Comparison of ENCODE assay signal across 8 cellular contexts in the genomic region with DNA sequence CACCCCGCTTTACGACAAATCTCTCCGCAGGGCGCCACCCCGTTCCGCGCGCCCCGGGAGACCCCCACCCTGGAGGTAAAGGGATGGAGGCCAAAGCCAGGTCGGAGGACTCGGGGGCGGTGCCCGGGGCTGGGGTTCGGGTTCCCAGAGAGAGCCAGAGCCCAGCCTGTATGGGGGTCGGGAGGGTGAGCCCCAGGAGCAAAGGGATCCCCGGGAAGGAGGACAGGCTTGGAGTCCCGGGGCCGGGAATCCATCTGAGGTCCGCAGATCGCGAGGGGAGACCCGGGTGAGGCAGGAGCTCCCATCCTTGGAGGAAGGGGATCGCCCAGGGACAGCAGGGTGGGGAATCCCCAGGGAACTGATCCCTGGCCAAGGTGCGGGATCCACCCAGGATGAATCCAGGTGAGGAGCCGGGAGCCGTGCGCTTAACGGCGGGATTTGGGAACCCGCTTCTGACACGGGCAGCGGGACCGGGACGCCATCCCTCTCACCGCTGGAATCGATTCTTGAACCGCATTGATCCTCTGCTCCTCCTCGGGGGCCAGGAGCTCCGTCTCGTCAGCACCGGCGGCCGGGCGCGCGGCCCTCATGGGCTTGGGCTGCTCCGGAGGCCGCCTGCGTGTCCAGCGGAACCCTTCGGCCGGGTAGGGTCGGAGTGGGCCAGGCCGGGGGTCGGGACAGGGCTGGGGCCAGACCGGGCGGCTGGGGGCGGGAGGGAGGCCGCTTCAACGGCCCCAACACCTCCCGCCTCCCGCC. TPM values are rescaled to one million over a fixed set of nuclear protein-coding genes. Genes with fewer than 3 reads are reported as not detected.
DNase-seq lines count a peak whose midpoint lies in the region; ATAC-seq and TF ChIP-seq lines count a peak whose summit lies in the region.

Gene MMD (minus strand): TSS at position 657 of the 756 bp plus-strand sequence. CDS start 140 bp downstream, at position 517.

- H3K9me2 ChIP-seq in HCT116 (ENCODE audit: insufficient read depth) (no peaks in the 10 kb centered on the region), MM.1S (replicated peaks; ENCODE audit: insufficient read depth, low read length) (no peaks in the 10 kb centered on the region)

- no peaks in the 10 kb centered on the region for H3K36me3 ChIP-seq in HCT116 (ENCODE audit: control insufficient read depth in 1 of 2, insufficient read depth in 2 of 2, low read length in 2 of 2)
- no peaks in the 10 kb centered on the region for H3K36me3 ChIP-seq in MM.1S (replicated peaks; ENCODE audit: insufficient read depth, low read length)
- H3K36me3 ChIP-seq in left ventricle myocardium inferior = no peaks in the 10 kb centered on the region

- H3K9me3 ChIP-seq in HCT116 (ENCODE audit: control insufficient read depth in 1 of 2, insufficient read depth in 1 of 2, low read depth in 1 of 2, low read length in 2 of 2) = no peaks in the 10 kb centered on the region
- H3K9me3 ChIP-seq in MM.1S (replicated peaks; ENCODE audit: insufficient read depth, low read length) = no peaks in the 10 kb centered on the region
- H3K9me3 ChIP-seq in left ventricle myocardium inferior (replicated peaks) = no peaks in the 10 kb centered on the region

- H3K36me3 Mint-ChIP-seq in activated naive CD4-positive, alpha-beta T cell treated with anti-CD3 and anti-CD28 coated beads, Interleukin-2, amount 50 U/mL, for 72 hours = peaks cover 16 to 45% of the 10 kb centered on the region in 2 donors

- intact Hi-C loops in HCT116 (cut with micrococcal nuclease) = loop anchor here (5.0 kb wide), 1 partner anchor 331 kb away; the partner anchor contains the start of gene PCTP
- intact Hi-C loops in left ventricle myocardium inferior (cut with micrococcal nuclease) = no loop called here

- peaks cover 0 to 6% of the 10 kb centered on the region in 2 donors for H3K9me3 Mint-ChIP-seq in activated naive CD4-positive, alpha-beta T cell treated with anti-CD3 and anti-CD28 coated beads, Interleukin-2, amount 50 U/mL, for 72 hours

- H3K79me2 ChIP-seq in HCT116 (ENCODE audit: insufficient read depth, low read length) (peaks cover 7% of the 10 kb centered on the region; the same call in 1 of the 2 replicates), MM.1S (ENCODE audit: low read length) (peaks cover 19% of the 10 kb centered on the region)

- TF ChIP-seq RAD21 in HCT116 (IDR thresholded peaks at IDR 0.05; ENCODE audit: low read depth) = no peak

- H3K27me3 ChIP-seq in HCT116 (ENCODE audit: insufficient read depth, low read length) (peaks cover 24% of the 10 kb centered on the region), MM.1S (replicated peaks; ENCODE audit: insufficient read depth, low read length) (no peaks in the 10 kb centered on the region), left ventricle myocardium inferior (ENCODE audit: low read depth) (no peaks in the 10 kb centered on the region)

- TF ChIP-seq CTCF in HCT116 (IDR thresholded peaks at IDR 0.05 in 2 of 3, conservative IDR thresholded peaks at IDR 0.05 in 1 of 3; ENCODE audit: borderline replicate concordance in 1 of 3, insufficient read depth in 1 of 3, low read depth in 2 of 3, low read length in 2 of 3) (no peak), MM.1S (IDR thresholded peaks at IDR 0.05; ENCODE audit: low read length) (no peak), left ventricle myocardium inferior (IDR thresholded peaks at IDR 0.05; ENCODE audit: borderline replicate concordance) (no peak)

- H4K20me1 ChIP-seq in HCT116 (ENCODE audit: insufficient read depth) (no peaks in the 10 kb centered on the region), MM.1S (ENCODE audit: insufficient read depth, low read length) (no peaks in the 10 kb centered on the region)

- H3K4me3 ChIP-seq in HCT116 (replicated peaks in 1 of 2; ENCODE audit: low read depth in 1 of 2, low read length in 2 of 2) (peak within 1 kb of the TSS; percentile 81 to 82), MM.1S (ENCODE audit: low read length) (peak within 1 kb of the TSS; percentile 90), left ventricle myocardium inferior (peak within 1 kb of the TSS; percentile 85)

- CTCF ChIA-PET in HCT116 (lab: Charles Lee) = no interaction called here

- DNase-seq in NCI-H146 treated with DMSO at 0.1 percent for 48 hours (lab: John Stamatoyannopoulos, UW; ENCODE audit: unreplicated experiment) (peak; percentile 66), NCI-H146 (lab: John Stamatoyannopoulos, UW) (no peak), HCT116 (ENCODE audit: low read depth, low spot score) (no peak), MM.1S (no peak), left ventricle myocardium inferior (no peak), retina (peak; percentile 82), cerebellar cortex (ENCODE audit: low spot score) (no peak)
- DNase-seq in activated naive CD4-positive, alpha-beta T cell treated with anti-CD3 and anti-CD28 coated beads, Interleukin-2, amount 50 U/mL, for 72 hours (ENCODE audit: low spot score in 2 of 2) = peak in 1 of 2 donors; percentile 22

- no TSS peak for BruUV-seq in HCT116 (replicated peaks; lab: Mats Ljungman, UMichigan)

- peak; percentile 51 for ATAC-seq in HCT116
- ATAC-seq in activated naive CD4-positive, alpha-beta T cell treated with anti-CD3 and anti-CD28 coated beads, Interleukin-2, amount 50 U/mL, for 72 hours = peak; percentile 3 to 13

- RAD21 ChIA-PET in HCT116 (lab: Charles Lee; ENCODE audit: low non-redundant PET in 1 of 2, low total read pairs in 2 of 2, uncharacterized antibody in 2 of 2, unreplicated experiment in 2 of 2) = interaction anchor here (0.7 to 0.9 kb wide), 2 partner anchors 12 to 657 kb away, joined by 3 to 5 read pairs; no protein-coding TSS in a partner anchor

- H3K4me1 ChIP-seq in HCT116 (ENCODE audit: control insufficient read depth in 1 of 2, insufficient read depth in 2 of 2, low read length in 2 of 2) (peaks cover 8 to 22% of the 10 kb centered on the region in 2 experiments; a peak in 3 of 4 replicates), MM.1S (ENCODE audit: low read length) (peaks cover 8% of the 10 kb centered on the region), left ventricle myocardium inferior (peaks cover 54% of the 10 kb centered on the region)

- TF ChIP-seq POLR2A in HCT116 (IDR thresholded peaks at IDR 0.05; ENCODE audit: borderline replicate concordance, extremely low read depth, insufficient read depth, insufficient read length) = no peak

- POLR2A ChIA-PET in HCT116 (lab: Charles Lee) = no interaction called here

- H3K27ac Mint-ChIP-seq in activated naive CD4-positive, alpha-beta T cell treated with anti-CD3 and anti-CD28 coated beads, Interleukin-2, amount 50 U/mL, for 72 hours = peak within 1 kb of the TSS; percentile 88 to 97

- H2AFZ ChIP-seq in HCT116 (ENCODE audit: low read depth, low read length, poor library complexity, severe bottlenecking) (peak within 1 kb of the TSS; percentile 98), MM.1S (ENCODE audit: low read length) (peak within 1 kb of the TSS; percentile 96)

- peak within 1 kb of the TSS; percentile 49 for H3K27ac ChIP-seq in HCT116 (ENCODE audit: low read depth, low read length)
- H3K27ac ChIP-seq in MM.1S (ENCODE audit: low read length) = 0 out of 2 replicates have a peak within 1 kb of the TSS, but pooled peaks have one; percentile 13
- peak within 1 kb of the TSS; percentile 89 for H3K27ac ChIP-seq in left ventricle myocardium inferior (replicated peaks)

- H3K4me2 ChIP-seq in HCT116 (ENCODE audit: low read length) (peak within 1 kb of the TSS; percentile 95), MM.1S (ENCODE audit: low read depth, low read length) (peak within 1 kb of the TSS; percentile 78)

- peak within 1 kb of the TSS; percentile 78 for H3K9ac ChIP-seq in HCT116 (ENCODE audit: low read length)
- H3K9ac ChIP-seq in MM.1S (ENCODE audit: low read length) = peak within 1 kb of the TSS; percentile 78

- no peaks in the 10 kb centered on the region for H3F3A ChIP-seq in MM.1S (ENCODE audit: insufficient read depth, low read length)

TF ChIP-seq in HCT116, 20 proteins besides CTCF, POLR2A, EP300 and RAD21 (continues in another document):
- TF ChIP-seq, protein P1, sequence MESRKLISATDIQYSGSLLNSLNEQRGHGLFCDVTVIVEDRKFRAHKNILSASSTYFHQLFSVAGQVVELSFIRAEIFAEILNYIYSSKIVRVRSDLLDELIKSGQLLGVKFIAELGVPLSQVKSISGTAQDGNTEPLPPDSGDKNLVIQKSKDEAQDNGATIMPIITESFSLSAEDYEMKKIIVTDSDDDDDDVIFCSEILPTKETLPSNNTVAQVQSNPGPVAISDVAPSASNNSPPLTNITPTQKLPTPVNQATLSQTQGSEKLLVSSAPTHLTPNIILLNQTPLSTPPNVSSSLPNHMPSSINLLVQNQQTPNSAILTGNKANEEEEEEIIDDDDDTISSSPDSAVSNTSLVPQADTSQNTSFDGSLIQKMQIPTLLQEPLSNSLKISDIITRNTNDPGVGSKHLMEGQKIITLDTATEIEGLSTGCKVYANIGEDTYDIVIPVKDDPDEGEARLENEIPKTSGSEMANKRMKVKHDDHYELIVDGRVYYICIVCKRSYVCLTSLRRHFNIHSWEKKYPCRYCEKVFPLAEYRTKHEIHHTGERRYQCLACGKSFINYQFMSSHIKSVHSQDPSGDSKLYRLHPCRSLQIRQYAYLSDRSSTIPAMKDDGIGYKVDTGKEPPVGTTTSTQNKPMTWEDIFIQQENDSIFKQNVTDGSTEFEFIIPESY (IDR thresholded peaks at IDR 0.05; ENCODE audit: extremely low read depth, insufficient replicate concordance, low read length) = no peak
- TF ChIP-seq ZFX (IDR thresholded peaks at IDR 0.05) = peak; percentile 71
- TF ChIP-seq, protein P2, sequence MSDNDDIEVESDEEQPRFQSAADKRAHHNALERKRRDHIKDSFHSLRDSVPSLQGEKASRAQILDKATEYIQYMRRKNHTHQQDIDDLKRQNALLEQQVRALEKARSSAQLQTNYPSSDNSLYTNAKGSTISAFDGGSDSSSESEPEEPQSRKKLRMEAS (IDR thresholded peaks at IDR 0.05) = no peak
- no peak for TF ChIP-seq SP1 (IDR thresholded peaks at IDR 0.05; ENCODE audit: low read depth)
- TF ChIP-seq EZH2phosphoT487 (IDR thresholded peaks at IDR 0.05; ENCODE audit: borderline replicate concordance) = no peak

RNA-seq across cellular contexts. Expression of gene MMD, which starts in this region (rescaled TPM):
- total RNA-seq in HCT116 (2021; ENCODE audit: unreplicated experiment) (21.3 TPM), left ventricle myocardium inferior (9.5 TPM)
- polyA plus RNA-seq in HCT116 (2012) = 9.4 and 9.7 TPM in 2 replicates
- total RNA-seq in activated naive CD4-positive, alpha-beta T cell treated with anti-CD3 and anti-CD28 coated beads, Interleukin-2, amount 50 U/mL, for 72 hours = 10 to 100 TPM; 15.7 to 23.7 TPM

Comparison
In these comparisons a context has a peak if more than half of its experiments do, and no peak if none do; other contexts are left out.
1. DNase-seq: peak in NCI-H146 treated with DMSO at 0.1 percent for 48 hours (single experiment) and retina (single experiment); none in NCI-H146 (single experiment), HCT116 (single experiment), MM.1S (single experiment), left ventricle myocardium inferior (single experiment) and cerebellar cortex (single experiment).
2. H3K27ac ChIP-seq: peak in every context shown above with its lines; median percentile 89 in left ventricle myocardium inferior; 49 in HCT116; 13 in MM.1S.
3. Peak in every context shown above with its lines, with median percentiles within 50 percentile points of each other: H3K4me3 ChIP-seq.